Comparison of ENCODE assay signal across 8 cellular contexts in the genomic region with DNA sequence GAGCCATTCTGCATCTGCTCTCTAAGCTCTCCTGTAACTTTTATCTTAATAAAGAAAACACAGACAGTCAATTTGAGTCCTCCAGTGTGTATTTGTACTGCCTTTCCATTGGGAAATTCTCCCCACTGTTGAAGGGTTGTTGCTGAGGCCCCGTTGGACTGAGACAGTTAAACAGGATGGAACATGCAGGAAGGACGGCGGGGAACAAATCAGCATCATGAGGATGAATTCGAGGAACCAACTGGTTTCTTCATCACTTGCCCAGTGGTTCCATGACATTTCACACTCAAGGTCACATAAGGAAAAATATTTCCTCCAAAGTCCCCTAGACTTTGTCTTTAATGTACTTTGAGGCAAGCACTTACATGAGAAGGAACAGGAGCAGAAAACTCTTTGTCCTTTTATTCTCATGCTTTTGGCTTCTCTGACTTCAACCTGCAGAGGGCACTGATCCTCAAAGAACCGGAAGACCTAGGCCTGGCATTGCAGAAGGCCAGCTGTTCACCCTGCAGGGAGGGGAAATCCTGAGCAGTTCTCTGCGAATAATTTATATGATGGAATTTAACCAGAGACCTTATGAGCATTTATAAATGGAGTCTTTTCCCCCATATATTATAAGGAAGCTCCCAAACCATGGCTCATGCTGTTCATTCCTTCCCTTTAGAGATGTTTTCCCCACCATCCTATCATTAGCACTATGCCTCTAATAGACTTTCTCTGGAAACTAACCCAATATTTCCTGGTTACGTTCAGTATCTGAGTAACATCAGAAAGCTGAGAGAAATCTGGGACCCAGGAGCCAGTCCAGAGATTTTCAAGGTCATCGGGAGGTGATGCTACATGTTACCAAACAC. TPM values are rescaled to one million over a fixed set of nuclear protein-coding genes. Genes with fewer than 3 reads are reported as not detected.
DNase-seq lines count a peak whose midpoint lies in the region; ATAC-seq and TF ChIP-seq lines count a peak whose summit lies in the region.

No MANE protein-coding gene starts in this region.

- no peak overlapping the region for H3K27ac ChIP-seq in HCT116 (ENCODE audit: low read depth, low read length)
- H3K27ac ChIP-seq in Karpas-422 (ENCODE audit: low read length) = no peak overlapping the region
- no peak overlapping the region for H3K27ac ChIP-seq in OCI-LY7 (ENCODE audit: low read depth, low read length, poor library complexity, severe bottlenecking)
- peak overlapping the region in 1 of 4 donors; percentile 61 for H3K27ac ChIP-seq in body of pancreas

- H3K9me2 ChIP-seq in HCT116 (ENCODE audit: insufficient read depth) (no peaks in the 10 kb centered on the region), Karpas-422 (replicated peaks; ENCODE audit: insufficient read depth, low read length) (no peaks in the 10 kb centered on the region), OCI-LY7 (ENCODE audit: insufficient read depth, low read length) (no peaks in the 10 kb centered on the region)

- H3K9ac ChIP-seq in HCT116 (ENCODE audit: low read length) (no peak overlapping the region), Karpas-422 (ENCODE audit: low read length) (no peak overlapping the region)

- TF ChIP-seq CTCF in GM10266 (IDR thresholded peaks at IDR 0.05; ENCODE audit: control insufficient read depth, insufficient read depth, low read depth, missing control alignments) (peak; percentile 72), HCT116 (IDR thresholded peaks at IDR 0.05 in 2 of 3, conservative IDR thresholded peaks at IDR 0.05 in 1 of 3; ENCODE audit: borderline replicate concordance in 1 of 3, insufficient read depth in 1 of 3, low read depth in 2 of 3, low read length in 2 of 3) (peak; percentile 72 to 92 (median 85)), OCI-LY7 (conservative IDR thresholded peaks at IDR 0.05; ENCODE audit: low read length) (peak; percentile 97), body of pancreas (IDR thresholded peaks at IDR 0.05) (peak; percentile 54 to 97 (median 85))

- H3K4me3 ChIP-seq in HCT116 (replicated peaks in 1 of 2; ENCODE audit: low read depth in 1 of 2, low read length in 2 of 2) (no peak overlapping the region), Karpas-422 (ENCODE audit: low read length) (no peak overlapping the region), OCI-LY7 (ENCODE audit: low read depth, low read length, poor library complexity, severe bottlenecking) (no peak overlapping the region), body of pancreas (no peak overlapping the region)

- CTCF ChIA-PET in HCT116 (lab: Charles Lee) (interaction anchor here (1.0 to 2.4 kb wide), 6 partner anchors 13 to 214 kb away, joined by 3 to 9 read pairs (median 3); no protein-coding TSS in a partner anchor), OCI-LY7 (lab: Charles Lee; ENCODE audit: unreplicated experiment) (interaction anchor here (0.5 to 0.9 kb wide), 2 partner anchors 50 to 260 kb away, joined by 4 read pairs; no protein-coding TSS in a partner anchor)

- intact Hi-C loops in HCT116 (cut with micrococcal nuclease) (loop anchor here (1.0 to 5.0 kb wide), 3 partner anchors 150 to 315 kb away; no protein-coding TSS in a partner anchor), OCI-LY7 (cut with micrococcal nuclease; ENCODE audit: unreplicated experiment) (loop anchor here (1.0 to 2.0 kb wide), 3 partner anchors 149 to 317 kb away; no protein-coding TSS in a partner anchor), body of pancreas (cut with DNase I) (no loop called here)

- peak; percentile 98 for TF ChIP-seq RAD21 in HCT116 (IDR thresholded peaks at IDR 0.05; ENCODE audit: low read depth)

- TF ChIP-seq POLR2A in HCT116 (IDR thresholded peaks at IDR 0.05; ENCODE audit: borderline replicate concordance, extremely low read depth, insufficient read depth, insufficient read length) = no peak
- no peak for TF ChIP-seq POLR2A in body of pancreas (IDR thresholded peaks at IDR 0.05)

- H3K79me2 ChIP-seq in HCT116 (ENCODE audit: insufficient read depth, low read length) (no peaks in the 10 kb centered on the region), Karpas-422 (ENCODE audit: low read length) (no peaks in the 10 kb centered on the region), OCI-LY7 (ENCODE audit: insufficient read depth, low read depth, low read length) (no peaks in the 10 kb centered on the region)

- RAD21 ChIA-PET in HCT116 (lab: Charles Lee; ENCODE audit: low non-redundant PET in 1 of 2, low total read pairs in 2 of 2, uncharacterized antibody in 2 of 2, unreplicated experiment in 2 of 2) = no interaction called here

- H3K27me3 ChIP-seq in HCT116 (ENCODE audit: insufficient read depth, low read length) (no peaks in the 10 kb centered on the region), Karpas-422 (ENCODE audit: low read length) (no peaks in the 10 kb centered on the region), body of pancreas (no peaks in the 10 kb centered on the region)

- H2AFZ ChIP-seq in HCT116 (ENCODE audit: low read depth, low read length, poor library complexity, severe bottlenecking) (peak overlapping the region; percentile 55), Karpas-422 (ENCODE audit: low read length) (no peak overlapping the region), OCI-LY7 (ENCODE audit: low read length) (peak overlapping the region; percentile 63; the same call in 1 of the 2 replicates)

- peak; percentile 30 for DNase-seq in 8988T
- DNase-seq in GM10266 (ENCODE audit: extremely low spot score) = peak; percentile 57
- DNase-seq in HCT116 (ENCODE audit: low read depth, low spot score) = peak; percentile 73
- DNase-seq in Karpas-422 = peak; percentile 81
- peak; percentile 90 for DNase-seq in OCI-LY7 (ENCODE audit: low spot score)
- DNase-seq in body of pancreas = peak; percentile 76 to 87 (median 80)
- peak; percentile 73 for DNase-seq in iPS-NIHi7 (ENCODE audit: extremely low spot score)
- DNase-seq in stimulated activated CD4-positive, alpha-beta T cell treated with anti-CD3 and anti-CD28 coated beads, Interleukin-15, amount 100 ng/mL, for 48 hours (ENCODE audit: low read depth in 2 of 2) = peak; percentile 2 to 14

- H3K9me3 ChIP-seq in HCT116 (ENCODE audit: control insufficient read depth in 1 of 2, insufficient read depth in 1 of 2, low read depth in 1 of 2, low read length in 2 of 2) (no peaks in the 10 kb centered on the region), Karpas-422 (ENCODE audit: low read length) (no peaks in the 10 kb centered on the region), OCI-LY7 (ENCODE audit: low read length) (no peaks in the 10 kb centered on the region), body of pancreas (no peaks in the 10 kb centered on the region)

- H3K4me2 ChIP-seq in HCT116 (ENCODE audit: low read length) (no peak overlapping the region), Karpas-422 (ENCODE audit: low read depth, low read length, poor library complexity, severe bottlenecking) (no peak overlapping the region), OCI-LY7 (ENCODE audit: low read length) (peak overlapping the region; percentile 25; the same call in 1 of the 2 replicates)

- POLR2A ChIA-PET in HCT116 (lab: Charles Lee) (no interaction called here), OCI-LY7 (lab: Charles Lee) (interaction anchor here (0.6 to 2.1 kb wide), 12 partner anchors 13 to 1738 kb away, joined by 3 to 8 read pairs (median 4); no protein-coding TSS in a partner anchor)

- peaks cover 8 to 12% of the 10 kb centered on the region in 2 experiments; a peak in 3 of 4 replicates for H3K4me1 ChIP-seq in HCT116 (ENCODE audit: control insufficient read depth in 1 of 2, insufficient read depth in 2 of 2, low read length in 2 of 2)
- no peaks in the 10 kb centered on the region for H3K4me1 ChIP-seq in Karpas-422 (ENCODE audit: low read length)
- H3K4me1 ChIP-seq in OCI-LY7 (ENCODE audit: insufficient read depth, low read length, poor library complexity, severe bottlenecking) = peaks cover 15% of the 10 kb centered on the region
- peaks cover 9% of the 10 kb centered on the region for H3K4me1 ChIP-seq in body of pancreas

- no peaks in the 10 kb centered on the region for H4K20me1 ChIP-seq in HCT116 (ENCODE audit: insufficient read depth)
- H4K20me1 ChIP-seq in Karpas-422 (ENCODE audit: insufficient read depth, low read depth, low read length) = no peaks in the 10 kb centered on the region
- no peaks in the 10 kb centered on the region for H4K20me1 ChIP-seq in OCI-LY7 (ENCODE audit: insufficient read depth, low read length)

- no peaks in the 10 kb centered on the region for H3K36me3 ChIP-seq in HCT116 (ENCODE audit: control insufficient read depth in 1 of 2, insufficient read depth in 2 of 2, low read length in 2 of 2)
- no peaks in the 10 kb centered on the region for H3K36me3 ChIP-seq in Karpas-422 (ENCODE audit: insufficient read depth, low read length)
- H3K36me3 ChIP-seq in OCI-LY7 (ENCODE audit: insufficient read depth, low read length) = no peaks in the 10 kb centered on the region
- H3K36me3 ChIP-seq in body of pancreas (replicated peaks in 1 of 2; ENCODE audit: insufficient read depth in 1 of 2, low read depth in 2 of 2) = no peaks in the 10 kb centered on the region

- ATAC-seq in HCT116 (peak; percentile 88), body of pancreas (peak; percentile 89)

- BruUV-seq in HCT116 (replicated peaks; lab: Mats Ljungman, UMichigan) (no TSS peak), OCI-LY7 (replicated peaks; lab: Mats Ljungman, UMichigan) (no TSS peak)

- 30 to 35% methylated on average over 8 of the region's 8 CpGs for WGBS in body of pancreas, 2 donors

TF ChIP-seq in HCT116, 20 proteins besides CTCF, POLR2A, EP300 and RAD21:
- TF ChIP-seq YY1 (IDR thresholded peaks at IDR 0.05; ENCODE audit: extremely low read depth, insufficient replicate concordance, low read depth, low read length) (peak; percentile 20), POLR2AphosphoS5 (IDR thresholded peaks at IDR 0.05; ENCODE audit: low read depth, low read length) (no peak)
TF ChIP-seq in HCT116: peak in this region for 1.

RNA-seq across cellular contexts. Expression of a gene that starts 55.2 kb away (rescaled TPM):
- 39.6 TPM for total RNA-seq in HCT116 (2021; ENCODE audit: unreplicated experiment)
- polyA plus RNA-seq in HCT116 (2012) = 23.0 and 35.4 TPM in 2 replicates
- not detected in 2 replicates for total RNA-seq in Karpas-422 (2014; rRNA removed; shearing (Covaris generic); ENCODE audit: low replicate concordance)
- not detected in 2 replicates for total RNA-seq in OCI-LY7 (2014; rRNA removed; shearing (Covaris generic))
- not detected in 2 replicates for total RNA-seq in OCI-LY7 (2022)
- under 1 TPM in 1 of 2 donors, not detected in 1; 0.52 TPM for total RNA-seq in body of pancreas

Comparison
In these comparisons a context has a peak if more than half of its experiments do, and no peak if none do; other contexts are left out.
1. DNase-seq: peak in every context shown above with its lines; median percentile 90 in OCI-LY7; 81 in Karpas-422; 80 in body of pancreas; 73 in HCT116; 73 in iPS-NIHi7; 57 in GM10266; 30 in 8988T; 8 in stimulated activated CD4-positive, alpha-beta T cell treated with anti-CD3 and anti-CD28 coated beads, Interleukin-15, amount 100 ng/mL, for 48 hours.
2. RNA of a gene that starts 55.2 kb away (total RNA-seq): 39.6 TPM in HCT116 (single experiment); 0.52 TPM in body of pancreas, not detected in Karpas-422 and not detected in OCI-LY7; every median in the first group is over 10 times any median in the second.
3. Peak in every context shown above with its lines, with median percentiles within 50 percentile points of each other: CTCF ChIP-seq.